ENCODE assay signal across 8 cellular contexts in the genomic region with DNA sequence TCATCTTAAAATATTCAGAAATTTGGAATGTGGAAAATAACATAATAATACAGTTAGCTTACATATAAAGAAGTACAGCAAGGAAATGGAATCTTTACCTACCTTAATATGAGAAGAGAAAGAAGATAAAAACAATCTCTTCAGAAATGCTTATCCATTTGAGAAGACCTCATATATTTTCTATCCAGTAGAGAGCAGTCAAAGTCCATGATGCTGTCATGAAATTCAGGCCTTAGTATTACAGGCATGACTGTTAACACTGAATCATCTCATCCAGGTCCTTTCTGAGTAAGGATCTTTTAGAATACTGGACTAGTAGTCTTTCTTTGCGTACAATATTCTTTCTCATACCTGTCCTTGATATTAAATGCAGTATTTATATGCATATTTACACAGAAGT.
DNase-seq lines count a peak whose midpoint lies in the region; ATAC-seq, FAIRE-seq and TF ChIP-seq lines count a peak whose summit lies in the region.

No MANE protein-coding gene starts in this region.

- no peak for DNase-seq in ascending aorta (ENCODE audit: low spot score in 2 of 2)
- peak; percentile 10 to 46 for DNase-seq in lung microvascular endothelial cell (ENCODE audit: low read depth in 2 of 2)
- no peak for DNase-seq in BE2C
- no peak for DNase-seq in CD14-positive monocyte (ENCODE audit: low spot score)
- DNase-seq in WERI-Rb-1: no peak

- ATAC-seq in GM18867 (IDR thresholded peaks at IDR 0.05; ENCODE audit: unreplicated experiment) (peak; percentile 91), HG03280 (IDR thresholded peaks at IDR 0.05; ENCODE audit: unreplicated experiment) (peak; percentile 74)

- H3K9me3 ChIP-seq in ascending aorta: no peaks in the 10 kb centered on the region
- H3K9me3 ChIP-seq in BE2C: no peaks in the 10 kb centered on the region
- no peaks in the 10 kb centered on the region for H3K9me3 ChIP-seq in WERI-Rb-1 (ENCODE audit: severe bottlenecking)

- no peaks in the 10 kb centered on the region for H3K36me3 Mint-ChIP-seq in CD14-positive monocyte

- H3K4me1 Mint-ChIP-seq in CD14-positive monocyte: no peaks in the 10 kb centered on the region

- H3K9me3 Mint-ChIP-seq in CD14-positive monocyte: peaks cover 0 to 1% (median 0%) of the 10 kb centered on the region in 7 donors

- H3K4me1 ChIP-seq in ascending aorta (no peaks in the 10 kb centered on the region), BE2C (no peaks in the 10 kb centered on the region)

- H3K27ac ChIP-seq in ascending aorta (no peak overlapping the region), WERI-Rb-1 (no peak overlapping the region)

- H3K27me3 Mint-ChIP-seq in CD14-positive monocyte (ENCODE audit: low read depth in 3 of 3): peaks cover 0 to 4% (median 0%) of the 10 kb centered on the region in 3 donors

- H3K27me3 ChIP-seq in ascending aorta: no peaks in the 10 kb centered on the region
- H3K27me3 ChIP-seq in BE2C: no peaks in the 10 kb centered on the region
- peaks cover 7% of the 10 kb centered on the region for H3K27me3 ChIP-seq in WERI-Rb-1 (ENCODE audit: insufficient read depth, low read depth, severe bottlenecking)

- H3K27ac Mint-ChIP-seq in CD14-positive monocyte: no peak overlapping the region

- H3K36me3 ChIP-seq in ascending aorta: no peaks in the 10 kb centered on the region
- no peaks in the 10 kb centered on the region for H3K36me3 ChIP-seq in BE2C
- H3K36me3 ChIP-seq in WERI-Rb-1: no peaks in the 10 kb centered on the region

- FAIRE-seq in A204.1 (lab: Jason Lieb, UNC): peak; percentile 19

- intact Hi-C loops in ascending aorta (cut with DNase I): loop anchor here (2.0 kb wide), 1 partner anchor 799 kb away; no protein-coding TSS in a partner anchor
- intact Hi-C loops in CD14-positive monocyte (cut with micrococcal nuclease): no loop called here

- H3K4me3 ChIP-seq in ascending aorta (no peak overlapping the region), BE2C (ENCODE audit: low read depth, low read length) (no peak overlapping the region), WERI-Rb-1 (ENCODE audit: low read depth, low read length) (no peak overlapping the region)

- TF ChIP-seq CTCF in ascending aorta (IDR thresholded peaks at IDR 0.05): peak; percentile 9 to 51 (median 39)
- TF ChIP-seq CTCF in BE2C (IDR thresholded peaks at IDR 0.05; ENCODE audit: low read depth, low read length): no peak
- TF ChIP-seq CTCF in CD14-positive monocyte (IDR thresholded peaks at IDR 0.05): no peak
- TF ChIP-seq CTCF in WERI-Rb-1 (IDR thresholded peaks at IDR 0.05; ENCODE audit: low read depth, low read length): no peak

- no peak overlapping the region for H3K4me3 Mint-ChIP-seq in CD14-positive monocyte

Comparison
In these comparisons a context has a peak if more than half of its experiments do, and no peak if none do; other contexts are left out.
1. DNase-seq: peak in lung microvascular endothelial cell (2 of 2); none in ascending aorta (0 of 2), BE2C (single experiment), CD14-positive monocyte (single experiment) and WERI-Rb-1 (single experiment).
2. CTCF ChIP-seq: peak in ascending aorta (3 of 3); none in BE2C (single experiment), CD14-positive monocyte (single experiment) and WERI-Rb-1 (single experiment).